ENCODE assay signal across 15 cellular contexts in genomic region chr22:15721884-15722283, GRCh38. TPM values are rescaled to one million over a fixed set of nuclear protein-coding genes. Genes with fewer than 3 reads are reported as not detected.
"Had no signal": no experiment of that assay in that cellular context is flagged by ENCODE, and none has a peak within 500 bp of the region (broad histone marks: within the 10 kb centered on the region; RNA-seq: fewer than 3 reads in every experiment).

No MANE protein-coding gene starts in this region.

RNA-seq across cellular contexts. Expression of gene POTEH, which starts 32.1 kb away (rescaled TPM):
- total RNA-seq: activated B cell treated with CpG ODN at 0.5 μM for 24 hours; activated CD4-positive, alpha-beta memory T cell treated with anti-CD3 and anti-CD28 coated beads for 36 hours; activated CD4-positive, alpha-beta memory T cell treated with anti-CD3 and anti-CD28 coated beads, Interleukin-2, amount 10 ng/mL, durations not matched to agents 7 days and 5 days; activated CD4-positive, alpha-beta T cell treated with anti-CD3 and anti-CD28 coated beads for 36 hours; activated CD4-positive, alpha-beta T cell treated with anti-CD3 and anti-CD28 coated beads, Interleukin-2, amount 10 ng/mL, durations not matched to agents 24 days and 14 days; activated CD4-positive, alpha-beta T cell treated with anti-CD3 and anti-CD28 coated beads, Interleukin-2, amount 10 ng/mL, durations not matched to agents 7 days and 5 days; activated CD8-positive, alpha-beta memory T cell treated with anti-CD3 and anti-CD28 coated beads for 36 hours; activated CD8-positive, alpha-beta memory T cell treated with anti-CD3 and anti-CD28 coated beads, Interleukin-2, amount 10 ng/mL, durations not matched to agents 7 days and 5 days; activated CD8-positive, alpha-beta T cell treated with anti-CD3 and anti-CD28 coated beads for 36 hours; activated CD8-positive, alpha-beta T cell treated with anti-CD3 and anti-CD28 coated beads, Interleukin-2, amount 10 ng/mL, durations not matched to agents 7 days and 5 days; T-cell; T-helper 1 cell treated with Interleukin-12 subunit alpha and Interleukin-12 subunit beta and Interleukin-4 antibody, amounts not matched to agents 30 ng/mL and 1 ng/mL, for 36 hours; T-helper 17 cell; T-helper 2 cell treated with Interferon-gamma antibody and Interleukin-4, amounts not matched to agents 100 ng/mL and 5 ng/mL, for 36 hours; WTC11 had no signal
